In genomic region chr2:113407446-113408099, GRCh38 we compare ENCODE assay signal across 11 cellular contexts.
DNase-seq lines count a peak whose midpoint lies in the region; ATAC-seq and TF ChIP-seq lines count a peak whose summit lies in the region.
"Had no signal": no experiment of that assay in that cellular context is flagged by ENCODE, and none has a peak within 500 bp of the region (broad histone marks: within the 10 kb centered on the region; RNA-seq: fewer than 3 reads in every experiment).

No MANE protein-coding gene starts in this region.

- no peaks in the 10 kb centered on the region for H3K79me2 ChIP-seq in KMS-11 (ENCODE audit: insufficient read depth, low read depth)

- H4K20me1 ChIP-seq in BLaER1: no peaks in the 10 kb centered on the region
- no peaks in the 10 kb centered on the region for H4K20me1 ChIP-seq in KMS-11 (ENCODE audit: insufficient read depth)

- H3K27me3 ChIP-seq in BLaER1: no peaks in the 10 kb centered on the region
- no peaks in the 10 kb centered on the region for H3K27me3 ChIP-seq in KMS-11 (ENCODE audit: insufficient read depth, low read depth)

- H3K9ac ChIP-seq in BLaER1 (no peak overlapping the region), KMS-11 (no peak overlapping the region)

- peak; percentile 5 for DNase-seq in astrocyte of the hippocampus (ENCODE audit: low read depth, low spot score)
- DNase-seq in left kidney (ENCODE audit: low read depth, low spot score): peak; percentile 42
- no peak for DNase-seq in DMS53 (lab: John Stamatoyannopoulos, UW)
- DNase-seq in GM13977 (ENCODE audit: low spot score): no peak
- no peak for DNase-seq in NCI-H82 (lab: John Stamatoyannopoulos, UW)
- DNase-seq: NCI-H187, posterior cingulate gyrus had no signal

- ATAC-seq in GM21717 (IDR thresholded peaks at IDR 0.05; ENCODE audit: unreplicated experiment): no peak

- H3K9me3 ChIP-seq in BLaER1: no peaks in the 10 kb centered on the region

- H3K4me2 ChIP-seq in BLaER1: peak overlapping the region; percentile 86
- no peak overlapping the region for H3K4me2 ChIP-seq in KMS-11

- no peak overlapping the region for H3K4me3 ChIP-seq in BLaER1
- H3K4me3 ChIP-seq in KMS-11 (IDR thresholded peaks at IDR 0.05; ENCODE audit: insufficient read depth, low read depth, low read length): no peak overlapping the region
- H3K4me3 ChIP-seq: SK-N-MC had no signal

- H3K4me1 ChIP-seq in BLaER1: peaks cover 45% of the 10 kb centered on the region
- H3K4me1 ChIP-seq in KMS-11 (ENCODE audit: low read depth, poor library complexity, severe bottlenecking): no peaks in the 10 kb centered on the region

- in situ Hi-C loops in GM13977 (cut with MboI; ENCODE audit: low pct_unique_long_range_greater_than_20kb, low sequenced_read_pairs, unreplicated experiment): no loop called here

- peak overlapping the region; percentile 67; the same call in 1 of the 2 replicates for H3K27ac ChIP-seq in BLaER1
- H3K27ac ChIP-seq in KMS-11: no peak overlapping the region
- H3K27ac ChIP-seq: SK-N-MC had no signal

- TF ChIP-seq CTCF in KMS-11 (conservative IDR thresholded peaks at IDR 0.05; ENCODE audit: low read depth, low read length) (0 out of 2 replicates have a peak, but pooled peaks have one; percentile 24), GM13977 (IDR thresholded peaks at IDR 0.05; ENCODE audit: extremely low read depth, insufficient read depth, missing control alignments) (no peak)

- no peak overlapping the region for H2AFZ ChIP-seq in KMS-11 (ENCODE audit: low read depth)

- H3K36me3 ChIP-seq in BLaER1 (no peaks in the 10 kb centered on the region), KMS-11 (ENCODE audit: insufficient read depth) (no peaks in the 10 kb centered on the region)

Comparison
In these comparisons a context has a peak if more than half of its experiments do, and no peak if none do; other contexts are left out.
1. DNase-seq: peak in astrocyte of the hippocampus (single experiment) and left kidney (single experiment); none in DMS53 (single experiment), GM13977 (single experiment) and NCI-H82 (single experiment).